27 cellular contexts compared by ENCODE assay signal in the genomic region with DNA sequence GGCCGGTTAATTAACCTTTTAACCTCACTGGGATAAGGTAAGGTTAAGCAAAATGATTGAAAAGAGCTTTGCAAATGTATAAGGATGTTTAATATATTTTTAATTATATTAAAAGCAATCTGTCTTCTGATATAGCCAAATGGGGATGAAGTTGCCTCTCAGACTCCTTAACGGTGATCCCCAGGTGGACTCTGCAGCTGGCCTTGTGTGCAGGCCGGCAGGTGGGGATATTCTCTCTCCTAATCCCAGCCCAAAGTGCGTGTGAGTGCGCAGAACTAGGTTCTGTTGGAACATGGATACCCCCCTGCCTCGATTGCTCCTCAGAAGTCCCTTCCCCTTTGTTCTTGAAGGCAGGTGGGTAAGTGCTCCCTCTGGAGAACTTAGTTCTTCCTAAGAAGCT.
"Had no signal": no experiment of that assay in that cellular context is flagged by ENCODE, and none has a peak within 500 bp of the region (broad histone marks: within the 10 kb centered on the region; RNA-seq: fewer than 3 reads in every experiment).

No MANE protein-coding gene starts in this region.

- H3K4me2 ChIP-seq: SK-N-SH had no signal

- H3K9me3 ChIP-seq: Peyer's patch, SJSA1, SK-N-SH had no signal

- H3K36me3 ChIP-seq: Peyer's patch, SJSA1 had no signal

- H3K9ac ChIP-seq: SK-N-SH had no signal

- H3K27ac ChIP-seq: Peyer's patch, SJSA1 had no signal

- H3K27me3 ChIP-seq: Peyer's patch, SJSA1 had no signal

- DNase-seq: Kasumi-1, MM.1S, MV-4-11, NCI-H1092, NCI-H1105, NCI-H1417 treated with DMSO at 0.1 percent for 48 hours, NCI-H1436 treated with DMSO at 0.1 percent for 48 hours, NCI-H1694 treated with DMSO at 0.1 percent for 48 hours, NCI-H187 treated with DMSO at 0.1 percent for 48 hours, NCI-H2029, NCI-H2081, NCI-H2171 treated with DMSO at 0.1 percent for 48 hours, NCI-H2227 treated with DMSO at 0.1 percent for 48 hours, NCI-H345, NCI-H446, NCI-H510A treated with DMSO at 0.1 percent for 48 hours, NCI-H524 treated with DMSO at 0.1 percent for 48 hours, NCI-H526 treated with DMSO at 0.1 percent for 48 hours, NCI-H774, Peyer's patch, Right ventricle myocardium superior, RPMI8226, SHP77 treated with DMSO at 0.1 percent for 48 hours, SK-N-SH, SW 1271, T-helper 1 cell had no signal

- H3K9me2 ChIP-seq: SK-N-SH had no signal

- H3K4me3 ChIP-seq: Peyer's patch, SJSA1 had no signal

- H3K4me1 ChIP-seq: Peyer's patch, SJSA1 had no signal
